Comparison of ENCODE assay signal across 1 cellular context in genomic region chr2:10879624-10880585, GRCh38.
TF ChIP-seq lines count a peak whose summit lies in the region.

No MANE protein-coding gene starts in this region.

TF ChIP-seq in HCT116, 20 proteins besides CTCF, POLR2A, EP300 and RAD21 (continued from another document):
- TF ChIP-seq, protein P1, sequence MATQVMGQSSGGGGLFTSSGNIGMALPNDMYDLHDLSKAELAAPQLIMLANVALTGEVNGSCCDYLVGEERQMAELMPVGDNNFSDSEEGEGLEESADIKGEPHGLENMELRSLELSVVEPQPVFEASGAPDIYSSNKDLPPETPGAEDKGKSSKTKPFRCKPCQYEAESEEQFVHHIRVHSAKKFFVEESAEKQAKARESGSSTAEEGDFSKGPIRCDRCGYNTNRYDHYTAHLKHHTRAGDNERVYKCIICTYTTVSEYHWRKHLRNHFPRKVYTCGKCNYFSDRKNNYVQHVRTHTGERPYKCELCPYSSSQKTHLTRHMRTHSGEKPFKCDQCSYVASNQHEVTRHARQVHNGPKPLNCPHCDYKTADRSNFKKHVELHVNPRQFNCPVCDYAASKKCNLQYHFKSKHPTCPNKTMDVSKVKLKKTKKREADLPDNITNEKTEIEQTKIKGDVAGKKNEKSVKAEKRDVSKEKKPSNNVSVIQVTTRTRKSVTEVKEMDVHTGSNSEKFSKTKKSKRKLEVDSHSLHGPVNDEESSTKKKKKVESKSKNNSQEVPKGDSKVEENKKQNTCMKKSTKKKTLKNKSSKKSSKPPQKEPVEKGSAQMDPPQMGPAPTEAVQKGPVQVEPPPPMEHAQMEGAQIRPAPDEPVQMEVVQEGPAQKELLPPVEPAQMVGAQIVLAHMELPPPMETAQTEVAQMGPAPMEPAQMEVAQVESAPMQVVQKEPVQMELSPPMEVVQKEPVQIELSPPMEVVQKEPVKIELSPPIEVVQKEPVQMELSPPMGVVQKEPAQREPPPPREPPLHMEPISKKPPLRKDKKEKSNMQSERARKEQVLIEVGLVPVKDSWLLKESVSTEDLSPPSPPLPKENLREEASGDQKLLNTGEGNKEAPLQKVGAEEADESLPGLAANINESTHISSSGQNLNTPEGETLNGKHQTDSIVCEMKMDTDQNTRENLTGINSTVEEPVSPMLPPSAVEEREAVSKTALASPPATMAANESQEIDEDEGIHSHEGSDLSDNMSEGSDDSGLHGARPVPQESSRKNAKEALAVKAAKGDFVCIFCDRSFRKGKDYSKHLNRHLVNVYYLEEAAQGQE (IDR thresholded peaks at IDR 0.05; ENCODE audit: low read depth), result no peak
- TF ChIP-seq POLR2AphosphoS5 (IDR thresholded peaks at IDR 0.05; ENCODE audit: low read depth, low read length), result no peak
- TF ChIP-seq MAX (IDR thresholded peaks at IDR 0.05), result no peak
- TF ChIP-seq SRF (IDR thresholded peaks at IDR 0.05; ENCODE audit: low read depth), result no peak
- TF ChIP-seq SP1 (IDR thresholded peaks at IDR 0.05; ENCODE audit: low read depth), result no peak
- no peak for TF ChIP-seq ELF1 (IDR thresholded peaks at IDR 0.05; ENCODE audit: borderline replicate concordance, low read depth)
- TF ChIP-seq TCF7L2 (IDR thresholded peaks at IDR 0.05; ENCODE audit: borderline replicate concordance, extremely low read depth, insufficient read depth, insufficient read length), result no peak
- TF ChIP-seq CEBPB (IDR thresholded peaks at IDR 0.05; ENCODE audit: low read depth), result no peak
- no peak for TF ChIP-seq FOSL1 (IDR thresholded peaks at IDR 0.05; ENCODE audit: low read depth)
- no peak for TF ChIP-seq ATF3 (IDR thresholded peaks at IDR 0.05)
- TF ChIP-seq EZH2phosphoT487 (IDR thresholded peaks at IDR 0.05; ENCODE audit: borderline replicate concordance), result no peak
- TF ChIP-seq YY1 (IDR thresholded peaks at IDR 0.05; ENCODE audit: extremely low read depth, insufficient replicate concordance, low read depth, low read length), result no peak
- no peak for TF ChIP-seq SIN3A (IDR thresholded peaks at IDR 0.05; ENCODE audit: low read depth)
- no peak for TF ChIP-seq JUND (IDR thresholded peaks at IDR 0.05)
- no peak for TF ChIP-seq ZFX (IDR thresholded peaks at IDR 0.05)
- no peak for TF ChIP-seq EGR1 (IDR thresholded peaks at IDR 0.05; ENCODE audit: low read depth)
